In the genomic region with DNA sequence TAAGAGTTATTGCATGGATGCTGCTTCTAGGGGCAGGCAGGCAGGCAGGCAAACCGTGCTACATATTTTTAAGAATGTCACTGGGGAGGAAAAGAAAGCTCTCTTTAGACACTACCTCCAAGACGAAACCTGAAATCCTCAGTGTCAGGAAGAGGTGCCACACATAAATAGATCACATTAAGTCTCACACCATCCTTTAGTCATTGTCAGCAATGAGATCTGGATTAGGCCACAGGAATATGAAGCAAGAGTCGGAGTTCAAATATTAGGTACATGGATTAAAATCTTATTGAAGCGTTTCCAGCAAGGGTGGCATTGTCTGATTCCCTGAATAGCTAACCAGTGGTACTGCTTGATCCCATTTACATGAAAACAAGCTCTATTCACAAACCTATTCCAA, we compare ENCODE assay signal across 19 cellular contexts.
DNase-seq lines count a peak whose midpoint lies in the region; ATAC-seq, FAIRE-seq and TF ChIP-seq lines count a peak whose summit lies in the region.
"Had no signal": no experiment of that assay in that cellular context is flagged by ENCODE, and none has a peak within 500 bp of the region (broad histone marks: within the 10 kb centered on the region; RNA-seq: fewer than 3 reads in every experiment).

No MANE protein-coding gene starts in this region.

- 70 to 73% methylated on average over 4 of the region's 4 CpGs for WGBS in heart right ventricle, 2 donors

- no peak overlapping the region for H3K4me3 ChIP-seq in left ventricle myocardium inferior
- H3K4me3 ChIP-seq in heart right ventricle = no peak overlapping the region
- no peak overlapping the region for H3K4me3 ChIP-seq in upper lobe of right lung

- H3K9me3 ChIP-seq in left ventricle myocardium inferior (replicated peaks) (no peaks in the 10 kb centered on the region), heart right ventricle (peaks cover 0 to 2% (median 0%) of the 10 kb centered on the region in 11 donors), upper lobe of right lung (no peaks in the 10 kb centered on the region)

- H3K9me3 Mint-ChIP-seq in WTC11 = no peaks in the 10 kb centered on the region
- no peaks in the 10 kb centered on the region for H3K9me3 Mint-ChIP-seq in nephron progenitor cell
- H3K9me3 Mint-ChIP-seq in type B pancreatic cell = no peaks in the 10 kb centered on the region
- no peaks in the 10 kb centered on the region for H3K9me3 Mint-ChIP-seq in activated naive CD8-positive, alpha-beta T cell treated with anti-CD3 and anti-CD28 coated beads, Interleukin-2, amount 50 U/mL, for 24 hours
- H3K9me3 Mint-ChIP-seq: CD4-positive, alpha-beta memory T cell had no signal

- H3K27me3 Mint-ChIP-seq in WTC11 (ENCODE audit: low read depth) (no peaks in the 10 kb centered on the region), nephron progenitor cell (ENCODE audit: low read depth, poor library complexity) (peaks cover 4% of the 10 kb centered on the region), type B pancreatic cell (no peaks in the 10 kb centered on the region)
- no peaks in the 10 kb centered on the region for H3K27me3 Mint-ChIP-seq in activated naive CD8-positive, alpha-beta T cell treated with anti-CD3 and anti-CD28 coated beads, Interleukin-2, amount 50 U/mL, for 24 hours
- H3K27me3 Mint-ChIP-seq: B cell; CD4-positive, alpha-beta memory T cell had no signal

- H3K27ac Mint-ChIP-seq in WTC11 (peak overlapping the region; percentile 17), nephron progenitor cell (peak overlapping the region; percentile 3), type B pancreatic cell (no peak overlapping the region)
- H3K27ac Mint-ChIP-seq in activated naive CD8-positive, alpha-beta T cell treated with anti-CD3 and anti-CD28 coated beads, Interleukin-2, amount 50 U/mL, for 24 hours = no peak overlapping the region
- H3K27ac Mint-ChIP-seq: B cell; CD4-positive, alpha-beta memory T cell had no signal

- H3K4me1 Mint-ChIP-seq in WTC11 (peaks cover 41% of the 10 kb centered on the region), nephron progenitor cell (peaks cover 16% of the 10 kb centered on the region), type B pancreatic cell (ENCODE audit: unreplicated experiment) (peaks cover 20% of the 10 kb centered on the region)
- no peaks in the 10 kb centered on the region for H3K4me1 Mint-ChIP-seq in activated naive CD8-positive, alpha-beta T cell treated with anti-CD3 and anti-CD28 coated beads, Interleukin-2, amount 50 U/mL, for 24 hours
- H3K4me1 Mint-ChIP-seq: B cell; CD4-positive, alpha-beta memory T cell had no signal

- POLR2A ChIA-PET in WTC11 (lab: Charles Lee) = interaction anchor here (0.6 to 1.2 kb wide), 2 partner anchors 22 to 57 kb away, joined by 3 to 4 read pairs; no protein-coding TSS in a partner anchor

- H3K4me3 Mint-ChIP-seq in WTC11 (no peak overlapping the region), nephron progenitor cell (no peak overlapping the region), type B pancreatic cell (no peak overlapping the region)
- no peak overlapping the region for H3K4me3 Mint-ChIP-seq in activated naive CD8-positive, alpha-beta T cell treated with anti-CD3 and anti-CD28 coated beads, Interleukin-2, amount 50 U/mL, for 24 hours
- H3K4me3 Mint-ChIP-seq: B cell; CD4-positive, alpha-beta memory T cell had no signal

- intact Hi-C loops in left ventricle myocardium inferior (cut with micrococcal nuclease) = no loop called here
- intact Hi-C loops in heart right ventricle (cut with DNase I) = no loop called here
- intact Hi-C loops in upper lobe of right lung (cut with DNase I) = no loop called here

- peaks cover 30% of the 10 kb centered on the region for H3K4me1 ChIP-seq in left ventricle myocardium inferior
- H3K4me1 ChIP-seq in heart right ventricle = peaks cover 0 to 33% (median 6%) of the 10 kb centered on the region in 9 donors
- H3K4me1 ChIP-seq in upper lobe of right lung = no peaks in the 10 kb centered on the region

- TF ChIP-seq CTCF in left ventricle myocardium inferior (IDR thresholded peaks at IDR 0.05; ENCODE audit: borderline replicate concordance) (no peak), heart right ventricle (IDR thresholded peaks at IDR 0.05) (no peak), WTC11 (IDR thresholded peaks at IDR 0.05) (no peak), nephron progenitor cell (IDR thresholded peaks at IDR 0.05) (no peak), type B pancreatic cell (conservative IDR thresholded peaks at IDR 0.05) (no peak), upper lobe of right lung (IDR thresholded peaks at IDR 0.05) (no peak)

- H3K27me3 ChIP-seq in left ventricle myocardium inferior (ENCODE audit: low read depth) (no peaks in the 10 kb centered on the region), heart right ventricle (no peaks in the 10 kb centered on the region), upper lobe of right lung (no peaks in the 10 kb centered on the region)

- ATAC-seq in heart right ventricle = no peak
- no peak for ATAC-seq in WTC11
- no peak for ATAC-seq in activated naive CD8-positive, alpha-beta T cell treated with anti-CD3 and anti-CD28 coated beads, Interleukin-2, amount 50 U/mL, for 24 hours
- ATAC-seq in upper lobe of right lung = no peak
- ATAC-seq: Right ventricle myocardium inferior had no signal

- no peak for FAIRE-seq in GM19239 (lab: Jason Lieb, UNC)
- FAIRE-seq: GM12891, RCC 7860 had no signal

- CTCF ChIA-PET in WTC11 (lab: Charles Lee) = interaction anchor here (0.5 to 1.6 kb wide), 5 partner anchors 16 to 282 kb away, joined by 3 to 5 read pairs (median 4); no protein-coding TSS in a partner anchor

- DNase-seq in left ventricle myocardium inferior = no peak
- no peak for DNase-seq in heart right ventricle
- DNase-seq in WTC11 (ENCODE audit: low spot score) = no peak
- DNase-seq in nephron progenitor cell = peak; percentile 10
- DNase-seq in GM19239 (ENCODE audit: insufficient read length, low spot score) = no peak
- DNase-seq in type B pancreatic cell (ENCODE audit: extremely low spot score, unreplicated experiment) = no peak
- DNase-seq in activated naive CD8-positive, alpha-beta T cell treated with anti-CD3 and anti-CD28 coated beads, Interleukin-2, amount 50 U/mL, for 24 hours = no peak
- no peak for DNase-seq in upper lobe of right lung
- DNase-seq: 8988T; CD4-positive, alpha-beta memory T cell; GOT3; NCI-H1417 treated with DMSO at 0.1 percent for 48 hours; NCI-H1930; NCI-H446 had no signal

- no peaks in the 10 kb centered on the region for H3K36me3 Mint-ChIP-seq in WTC11
- no peaks in the 10 kb centered on the region for H3K36me3 Mint-ChIP-seq in nephron progenitor cell (ENCODE audit: low read depth)
- no peaks in the 10 kb centered on the region for H3K36me3 Mint-ChIP-seq in type B pancreatic cell
- H3K36me3 Mint-ChIP-seq in activated naive CD8-positive, alpha-beta T cell treated with anti-CD3 and anti-CD28 coated beads, Interleukin-2, amount 50 U/mL, for 24 hours (ENCODE audit: low read depth) = peaks cover 5% of the 10 kb centered on the region

- H3K36me3 ChIP-seq in left ventricle myocardium inferior (no peaks in the 10 kb centered on the region), heart right ventricle (no peaks in the 10 kb centered on the region), upper lobe of right lung (no peaks in the 10 kb centered on the region)

- H3K27ac ChIP-seq in left ventricle myocardium inferior (replicated peaks) = peak overlapping the region; percentile 37
- H3K27ac ChIP-seq in heart right ventricle = no peak overlapping the region
- H3K27ac ChIP-seq in upper lobe of right lung = no peak overlapping the region
- H3K27ac ChIP-seq: KMS-11 had no signal

TF ChIP-seq in WTC11, 78 proteins besides CTCF, POLR2A, EP300 and RAD21 (continues in another document):
- TF ChIP-seq, protein P1, sequence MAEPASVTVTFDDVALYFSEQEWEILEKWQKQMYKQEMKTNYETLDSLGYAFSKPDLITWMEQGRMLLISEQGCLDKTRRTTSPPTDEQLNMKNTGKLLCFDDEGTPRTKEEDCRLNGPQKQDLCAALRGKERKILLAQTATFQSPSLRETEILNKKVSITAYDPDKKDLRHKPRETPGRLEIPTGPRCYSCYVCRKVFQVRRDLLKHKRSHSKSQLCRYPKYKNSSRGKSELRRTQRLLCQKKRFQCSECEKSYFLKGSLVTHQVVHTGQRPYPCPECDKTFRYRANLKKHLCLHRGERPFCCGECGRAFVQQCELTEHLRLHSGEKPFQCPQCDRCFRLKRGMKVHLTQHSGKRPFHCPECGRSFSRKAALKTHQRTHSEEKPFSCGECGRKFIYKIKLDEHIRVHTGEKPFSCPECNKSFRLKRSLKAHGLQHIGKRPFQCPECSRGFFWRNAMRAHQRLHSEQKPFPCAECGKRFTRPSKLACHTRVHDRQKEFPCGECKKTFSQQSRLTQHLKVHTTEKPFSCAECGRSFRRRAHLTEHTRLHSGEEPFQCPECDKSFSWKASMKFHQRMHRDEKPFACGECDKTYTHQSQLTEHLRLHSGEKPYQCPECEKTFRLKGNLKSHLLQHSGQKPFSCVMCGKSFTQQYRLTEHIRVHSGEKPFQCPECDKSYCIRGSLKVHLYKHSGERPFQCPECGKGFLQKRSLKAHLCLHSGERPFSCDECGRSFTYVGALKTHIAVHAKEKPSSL (CRISPR knock-in tag; conservative IDR thresholded peaks at IDR 0.05) = no peak
- no peak for TF ChIP-seq IRF2 (CRISPR knock-in tag; IDR thresholded peaks at IDR 0.05; ENCODE audit: borderline replicate concordance, low read depth)
- no peak for TF ChIP-seq ZBTB21 (CRISPR knock-in tag; IDR thresholded peaks at IDR 0.05; ENCODE audit: borderline replicate concordance)
- TF ChIP-seq, protein P2, sequence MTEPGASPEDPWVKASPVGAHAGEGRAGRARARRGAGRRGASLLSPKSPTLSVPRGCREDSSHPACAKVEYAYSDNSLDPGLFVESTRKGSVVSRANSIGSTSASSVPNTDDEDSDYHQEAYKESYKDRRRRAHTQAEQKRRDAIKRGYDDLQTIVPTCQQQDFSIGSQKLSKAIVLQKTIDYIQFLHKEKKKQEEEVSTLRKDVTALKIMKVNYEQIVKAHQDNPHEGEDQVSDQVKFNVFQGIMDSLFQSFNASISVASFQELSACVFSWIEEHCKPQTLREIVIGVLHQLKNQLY (CRISPR knock-in tag; IDR thresholded peaks at IDR 0.05) = no peak
- no peak for TF ChIP-seq FOXK1 (CRISPR knock-in tag; IDR thresholded peaks at IDR 0.05)
- TF ChIP-seq GTF2I (CRISPR knock-in tag; conservative IDR thresholded peaks at IDR 0.05) = no peak

Comparison
In these comparisons a context has a peak if more than half of its experiments do, and no peak if none do; other contexts are left out.
1. H3K27ac Mint-ChIP-seq: peak in WTC11 (single experiment) and nephron progenitor cell (single experiment); none in type B pancreatic cell (single experiment) and activated naive CD8-positive, alpha-beta T cell treated with anti-CD3 and anti-CD28 coated beads, Interleukin-2, amount 50 U/mL, for 24 hours (single experiment).